13 cellular contexts compared by ENCODE assay signal in genomic region chr12:115468087-115468510, GRCh38.
DNase-seq lines count a peak whose midpoint lies in the region; TF ChIP-seq lines count a peak whose summit lies in the region.
"Had no signal": no experiment of that assay in that cellular context is flagged by ENCODE, and none has a peak within 500 bp of the region (broad histone marks: within the 10 kb centered on the region; RNA-seq: fewer than 3 reads in every experiment).

No MANE protein-coding gene starts in this region.

- no peaks in the 10 kb centered on the region for H3K27me3 ChIP-seq in AG04450 (ENCODE audit: control insufficient read depth, insufficient read depth, low read length)
- no peaks in the 10 kb centered on the region for H3K27me3 ChIP-seq in kidney epithelial cell (ENCODE audit: control insufficient read depth, insufficient read depth, low read length)

- in situ Hi-C loops in astrocyte of the cerebellum (cut with HindIII; ENCODE audit: low sequenced_read_pairs), result no loop called here

- TF ChIP-seq CTCF in AG04450 (IDR thresholded peaks at IDR 0.05; ENCODE audit: low read depth, low read length) (peak; percentile 59), astrocyte of the cerebellum (IDR thresholded peaks at IDR 0.05; ENCODE audit: low read depth, low read length, missing control alignments) (peak; percentile 36), kidney epithelial cell (IDR thresholded peaks at IDR 0.05; ENCODE audit: insufficient read depth, low read length, poor library complexity, severe bottlenecking) (peak; percentile 23)

- POLR2A ChIA-PET in AG04450 (lab: Yijun Ruan, JAX), result interaction anchor here (0.6 kb wide), 1 partner anchor 103 kb away, joined by 11 read pairs; no protein-coding TSS in a partner anchor

- no peak overlapping the region for H3K27ac ChIP-seq in AG04450 (ENCODE audit: low read depth, low read length)
- H3K27ac ChIP-seq: SK-N-MC had no signal

- H3K36me3 ChIP-seq in kidney epithelial cell (ENCODE audit: control insufficient read depth, insufficient read depth, low read length), result no peaks in the 10 kb centered on the region

- H3K4me3 ChIP-seq in AG04450 (ENCODE audit: low read depth, low read length) (no peak overlapping the region), astrocyte of the cerebellum (ENCODE audit: low read depth, low read length) (no peak overlapping the region), kidney epithelial cell (ENCODE audit: low read depth, low read length) (no peak overlapping the region)
- H3K4me3 ChIP-seq: SK-N-MC had no signal

- CTCF ChIA-PET in AG04450 (lab: Charles Lee), result interaction anchor here (0.5 to 0.6 kb wide), 2 partner anchors 729 to 979 kb away, joined by 3 to 4 read pairs; no protein-coding TSS in a partner anchor

- DNase-seq in AG04450 (ENCODE audit: low read depth, low spot score) (no peak), HuH-7.5 (ENCODE audit: low spot score) (peak; percentile 65), astrocyte of the cerebellum (ENCODE audit: low read depth) (no peak), kidney epithelial cell (ENCODE audit: low read depth) (no peak), amygdala (lab: John Stamatoyannopoulos, UW) (no peak), HCEC 1CT (no peak), A172 (ENCODE audit: low spot score) (no peak), SW 1271 (lab: John Stamatoyannopoulos, UW) (no peak)
- DNase-seq: activated CD4-positive, alpha-beta memory T cell treated with anti-CD3 and anti-CD28 coated beads, Interleukin-2, amount 10 ng/mL, durations not matched to agents 7 days and 5 days; activated naive CD8-positive, alpha-beta T cell treated with anti-CD3 and anti-CD28 coated beads, Interleukin-2, amount 10 ng/mL, durations not matched to agents 7 days and 5 days; AML-193; kidney had no signal

- no peaks in the 10 kb centered on the region for H3K9me3 ChIP-seq in AG04450 (ENCODE audit: control insufficient read depth, insufficient read depth, low read length)
